In the genomic region with DNA sequence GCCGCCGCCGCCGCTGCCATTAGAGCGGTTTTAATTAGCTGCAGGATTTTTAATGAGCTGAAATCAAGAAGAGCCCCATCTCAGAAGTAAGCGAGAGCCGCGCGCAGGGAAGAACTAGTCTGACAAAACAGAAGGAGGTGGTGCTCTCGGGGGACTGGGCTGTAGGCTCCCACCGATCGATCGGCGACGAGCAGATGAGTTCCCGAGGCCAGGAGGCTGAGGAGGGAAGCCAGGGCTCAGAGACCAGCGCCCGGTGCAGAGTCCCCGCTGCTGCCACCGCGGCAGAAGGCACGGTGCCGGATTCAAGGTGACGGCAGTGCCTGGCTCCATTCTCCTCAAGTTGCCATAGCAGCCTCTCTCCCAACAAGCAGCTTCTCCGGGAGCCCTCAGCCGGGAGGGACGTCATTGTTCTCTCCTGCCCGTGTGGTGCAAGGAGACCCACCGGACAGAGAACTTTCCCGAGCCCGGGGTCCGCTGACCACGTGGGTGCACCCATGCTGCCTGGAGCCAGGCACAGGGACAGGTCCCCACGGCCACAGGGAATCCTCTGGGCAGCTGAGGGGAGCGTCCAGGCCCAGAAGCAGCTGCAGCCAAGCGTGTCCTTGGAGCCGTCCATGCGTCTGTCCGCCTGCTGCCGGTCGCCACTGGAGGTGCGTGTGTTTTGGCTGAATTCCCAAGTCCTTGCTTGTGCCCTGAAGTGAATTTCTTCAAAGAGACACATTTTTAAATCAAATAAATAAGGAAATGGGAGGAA, we compare ENCODE assay signal across 1 cellular context.
A peak's percentile ranks its signal among the peaks of the same experiment; 100 is the strongest.
TF ChIP-seq lines count a peak whose summit lies in the region.

No MANE protein-coding gene starts in this region.

TF ChIP-seq in HEK293, 187 proteins besides CTCF, POLR2A, EP300 and RAD21 (continued from another document and continues in another):
- TF ChIP-seq, protein P1, sequence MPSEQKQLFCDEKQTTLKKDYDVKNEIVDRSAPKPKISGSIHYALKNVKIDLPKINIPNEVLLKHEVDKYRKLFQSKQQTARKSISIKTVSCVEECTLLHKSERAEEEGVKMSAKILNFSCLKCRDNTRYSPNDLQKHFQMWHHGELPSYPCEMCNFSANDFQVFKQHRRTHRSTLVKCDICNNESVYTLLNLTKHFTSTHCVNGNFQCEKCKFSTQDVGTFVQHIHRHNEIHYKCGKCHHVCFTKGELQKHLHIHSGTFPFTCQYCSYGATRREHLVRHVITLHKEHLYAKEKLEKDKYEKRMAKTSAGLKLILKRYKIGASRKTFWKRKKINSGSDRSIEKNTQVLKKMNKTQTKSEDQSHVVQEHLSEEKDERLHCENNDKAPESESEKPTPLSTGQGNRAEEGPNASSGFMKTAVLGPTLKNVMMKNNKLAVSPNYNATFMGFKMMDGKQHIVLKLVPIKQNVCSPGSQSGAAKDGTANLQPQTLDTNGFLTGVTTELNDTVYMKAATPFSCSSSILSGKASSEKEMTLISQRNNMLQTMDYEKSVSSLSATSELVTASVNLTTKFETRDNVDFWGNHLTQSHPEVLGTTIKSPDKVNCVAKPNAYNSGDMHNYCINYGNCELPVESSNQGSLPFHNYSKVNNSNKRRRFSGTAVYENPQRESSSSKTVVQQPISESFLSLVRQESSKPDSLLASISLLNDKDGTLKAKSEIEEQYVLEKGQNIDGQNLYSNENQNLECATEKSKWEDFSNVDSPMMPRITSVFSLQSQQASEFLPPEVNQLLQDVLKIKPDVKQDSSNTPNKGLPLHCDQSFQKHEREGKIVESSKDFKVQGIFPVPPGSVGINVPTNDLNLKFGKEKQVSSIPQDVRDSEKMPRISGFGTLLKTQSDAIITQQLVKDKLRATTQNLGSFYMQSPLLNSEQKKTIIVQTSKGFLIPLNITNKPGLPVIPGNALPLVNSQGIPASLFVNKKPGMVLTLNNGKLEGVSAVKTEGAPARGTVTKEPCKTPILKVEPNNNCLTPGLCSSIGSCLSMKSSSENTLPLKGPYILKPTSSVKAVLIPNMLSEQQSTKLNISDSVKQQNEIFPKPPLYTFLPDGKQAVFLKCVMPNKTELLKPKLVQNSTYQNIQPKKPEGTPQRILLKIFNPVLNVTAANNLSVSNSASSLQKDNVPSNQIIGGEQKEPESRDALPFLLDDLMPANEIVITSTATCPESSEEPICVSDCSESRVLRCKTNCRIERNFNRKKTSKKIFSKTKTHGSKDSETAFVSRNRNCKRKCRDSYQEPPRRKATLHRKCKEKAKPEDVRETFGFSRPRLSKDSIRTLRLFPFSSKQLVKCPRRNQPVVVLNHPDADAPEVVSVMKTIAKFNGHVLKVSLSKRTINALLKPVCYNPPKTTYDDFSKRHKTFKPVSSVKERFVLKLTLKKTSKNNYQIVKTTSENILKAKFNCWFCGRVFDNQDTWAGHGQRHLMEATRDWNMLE (tag by site-specific recombination; conservative IDR thresholded peaks at IDR 0.05; ENCODE audit: low read depth), result no peak
- 0 out of 2 replicates have a peak, but pooled peaks have one; percentile 28 for TF ChIP-seq IKZF3 (tag by site-specific recombination; IDR thresholded peaks at IDR 0.05)
- TF ChIP-seq, protein P2, sequence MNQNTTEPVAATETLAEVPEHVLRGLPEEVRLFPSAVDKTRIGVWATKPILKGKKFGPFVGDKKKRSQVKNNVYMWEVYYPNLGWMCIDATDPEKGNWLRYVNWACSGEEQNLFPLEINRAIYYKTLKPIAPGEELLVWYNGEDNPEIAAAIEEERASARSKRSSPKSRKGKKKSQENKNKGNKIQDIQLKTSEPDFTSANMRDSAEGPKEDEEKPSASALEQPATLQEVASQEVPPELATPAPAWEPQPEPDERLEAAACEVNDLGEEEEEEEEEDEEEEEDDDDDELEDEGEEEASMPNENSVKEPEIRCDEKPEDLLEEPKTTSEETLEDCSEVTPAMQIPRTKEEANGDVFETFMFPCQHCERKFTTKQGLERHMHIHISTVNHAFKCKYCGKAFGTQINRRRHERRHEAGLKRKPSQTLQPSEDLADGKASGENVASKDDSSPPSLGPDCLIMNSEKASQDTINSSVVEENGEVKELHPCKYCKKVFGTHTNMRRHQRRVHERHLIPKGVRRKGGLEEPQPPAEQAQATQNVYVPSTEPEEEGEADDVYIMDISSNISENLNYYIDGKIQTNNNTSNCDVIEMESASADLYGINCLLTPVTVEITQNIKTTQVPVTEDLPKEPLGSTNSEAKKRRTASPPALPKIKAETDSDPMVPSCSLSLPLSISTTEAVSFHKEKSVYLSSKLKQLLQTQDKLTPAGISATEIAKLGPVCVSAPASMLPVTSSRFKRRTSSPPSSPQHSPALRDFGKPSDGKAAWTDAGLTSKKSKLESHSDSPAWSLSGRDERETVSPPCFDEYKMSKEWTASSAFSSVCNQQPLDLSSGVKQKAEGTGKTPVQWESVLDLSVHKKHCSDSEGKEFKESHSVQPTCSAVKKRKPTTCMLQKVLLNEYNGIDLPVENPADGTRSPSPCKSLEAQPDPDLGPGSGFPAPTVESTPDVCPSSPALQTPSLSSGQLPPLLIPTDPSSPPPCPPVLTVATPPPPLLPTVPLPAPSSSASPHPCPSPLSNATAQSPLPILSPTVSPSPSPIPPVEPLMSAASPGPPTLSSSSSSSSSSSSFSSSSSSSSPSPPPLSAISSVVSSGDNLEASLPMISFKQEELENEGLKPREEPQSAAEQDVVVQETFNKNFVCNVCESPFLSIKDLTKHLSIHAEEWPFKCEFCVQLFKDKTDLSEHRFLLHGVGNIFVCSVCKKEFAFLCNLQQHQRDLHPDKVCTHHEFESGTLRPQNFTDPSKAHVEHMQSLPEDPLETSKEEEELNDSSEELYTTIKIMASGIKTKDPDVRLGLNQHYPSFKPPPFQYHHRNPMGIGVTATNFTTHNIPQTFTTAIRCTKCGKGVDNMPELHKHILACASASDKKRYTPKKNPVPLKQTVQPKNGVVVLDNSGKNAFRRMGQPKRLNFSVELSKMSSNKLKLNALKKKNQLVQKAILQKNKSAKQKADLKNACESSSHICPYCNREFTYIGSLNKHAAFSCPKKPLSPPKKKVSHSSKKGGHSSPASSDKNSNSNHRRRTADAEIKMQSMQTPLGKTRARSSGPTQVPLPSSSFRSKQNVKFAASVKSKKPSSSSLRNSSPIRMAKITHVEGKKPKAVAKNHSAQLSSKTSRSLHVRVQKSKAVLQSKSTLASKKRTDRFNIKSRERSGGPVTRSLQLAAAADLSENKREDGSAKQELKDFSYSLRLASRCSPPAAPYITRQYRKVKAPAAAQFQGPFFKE (tag by site-specific recombination; IDR thresholded peaks at IDR 0.05; ENCODE audit: borderline replicate concordance), result no peak
- no peak for TF ChIP-seq SALL2 (tag by site-specific recombination; IDR thresholded peaks at IDR 0.05; ENCODE audit: borderline replicate concordance)
- no peak for TF ChIP-seq ZNF140 (tag by site-specific recombination; IDR thresholded peaks at IDR 0.05)
- no peak for TF ChIP-seq HOXA7 (CRISPR knock-in tag; IDR thresholded peaks at IDR 0.05; ENCODE audit: borderline replicate concordance)
- no peak for TF ChIP-seq ZNF324 (tag by site-specific recombination; IDR thresholded peaks at IDR 0.05)
- TF ChIP-seq, protein P3, sequence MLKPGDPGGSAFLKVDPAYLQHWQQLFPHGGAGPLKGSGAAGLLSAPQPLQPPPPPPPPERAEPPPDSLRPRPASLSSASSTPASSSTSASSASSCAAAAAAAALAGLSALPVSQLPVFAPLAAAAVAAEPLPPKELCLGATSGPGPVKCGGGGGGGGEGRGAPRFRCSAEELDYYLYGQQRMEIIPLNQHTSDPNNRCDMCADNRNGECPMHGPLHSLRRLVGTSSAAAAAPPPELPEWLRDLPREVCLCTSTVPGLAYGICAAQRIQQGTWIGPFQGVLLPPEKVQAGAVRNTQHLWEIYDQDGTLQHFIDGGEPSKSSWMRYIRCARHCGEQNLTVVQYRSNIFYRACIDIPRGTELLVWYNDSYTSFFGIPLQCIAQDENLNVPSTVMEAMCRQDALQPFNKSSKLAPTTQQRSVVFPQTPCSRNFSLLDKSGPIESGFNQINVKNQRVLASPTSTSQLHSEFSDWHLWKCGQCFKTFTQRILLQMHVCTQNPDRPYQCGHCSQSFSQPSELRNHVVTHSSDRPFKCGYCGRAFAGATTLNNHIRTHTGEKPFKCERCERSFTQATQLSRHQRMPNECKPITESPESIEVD (tag by site-specific recombination; IDR thresholded peaks at IDR 0.05), result no peak
- TF ChIP-seq ZBTB7A (tag by site-specific recombination; IDR thresholded peaks at IDR 0.05; ENCODE audit: low read depth), result no peak
- TF ChIP-seq, protein P4, sequence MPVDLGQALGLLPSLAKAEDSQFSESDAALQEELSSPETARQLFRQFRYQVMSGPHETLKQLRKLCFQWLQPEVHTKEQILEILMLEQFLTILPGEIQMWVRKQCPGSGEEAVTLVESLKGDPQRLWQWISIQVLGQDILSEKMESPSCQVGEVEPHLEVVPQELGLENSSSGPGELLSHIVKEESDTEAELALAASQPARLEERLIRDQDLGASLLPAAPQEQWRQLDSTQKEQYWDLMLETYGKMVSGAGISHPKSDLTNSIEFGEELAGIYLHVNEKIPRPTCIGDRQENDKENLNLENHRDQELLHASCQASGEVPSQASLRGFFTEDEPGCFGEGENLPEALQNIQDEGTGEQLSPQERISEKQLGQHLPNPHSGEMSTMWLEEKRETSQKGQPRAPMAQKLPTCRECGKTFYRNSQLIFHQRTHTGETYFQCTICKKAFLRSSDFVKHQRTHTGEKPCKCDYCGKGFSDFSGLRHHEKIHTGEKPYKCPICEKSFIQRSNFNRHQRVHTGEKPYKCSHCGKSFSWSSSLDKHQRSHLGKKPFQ (tag by site-specific recombination; IDR thresholded peaks at IDR 0.05), result no peak
- TF ChIP-seq ZNF561 (tag by site-specific recombination; IDR thresholded peaks at IDR 0.05; ENCODE audit: borderline replicate concordance), result peak; percentile 9; the same call in 1 of the 2 replicates
- no peak for TF ChIP-seq ZNF707 (tag by site-specific recombination; IDR thresholded peaks at IDR 0.05)
- TF ChIP-seq ZSCAN30 (tag by site-specific recombination; IDR thresholded peaks at IDR 0.05), result no peak
- no peak for TF ChIP-seq FEZF1 (tag by site-specific recombination; IDR thresholded peaks at IDR 0.05)
- TF ChIP-seq, protein P5, sequence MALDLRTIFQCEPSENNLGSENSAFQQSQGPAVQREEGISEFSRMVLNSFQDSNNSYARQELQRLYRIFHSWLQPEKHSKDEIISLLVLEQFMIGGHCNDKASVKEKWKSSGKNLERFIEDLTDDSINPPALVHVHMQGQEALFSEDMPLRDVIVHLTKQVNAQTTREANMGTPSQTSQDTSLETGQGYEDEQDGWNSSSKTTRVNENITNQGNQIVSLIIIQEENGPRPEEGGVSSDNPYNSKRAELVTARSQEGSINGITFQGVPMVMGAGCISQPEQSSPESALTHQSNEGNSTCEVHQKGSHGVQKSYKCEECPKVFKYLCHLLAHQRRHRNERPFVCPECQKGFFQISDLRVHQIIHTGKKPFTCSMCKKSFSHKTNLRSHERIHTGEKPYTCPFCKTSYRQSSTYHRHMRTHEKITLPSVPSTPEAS (tag by site-specific recombination; IDR thresholded peaks at IDR 0.05), result no peak
- TF ChIP-seq ZFP41 (tag by site-specific recombination; IDR thresholded peaks at IDR 0.05; ENCODE audit: borderline replicate concordance), result no peak
- no peak for TF ChIP-seq BCL11A (tag by site-specific recombination; IDR thresholded peaks at IDR 0.05; ENCODE audit: low read depth)
- TF ChIP-seq ZNF658 (tag by site-specific recombination; IDR thresholded peaks at IDR 0.05), result no peak
- TF ChIP-seq ZNF600 (tag by site-specific recombination; IDR thresholded peaks at IDR 0.05), result peak; percentile 67
- TF ChIP-seq ZNF223 (tag by site-specific recombination; IDR thresholded peaks at IDR 0.05), result no peak
- no peak for TF ChIP-seq ZNF19 (tag by site-specific recombination; IDR thresholded peaks at IDR 0.05; ENCODE audit: low read depth)
- peak; percentile 81 for TF ChIP-seq OSR2 (tag by site-specific recombination; IDR thresholded peaks at IDR 0.05)
- TF ChIP-seq ZNF16 (tag by site-specific recombination; IDR thresholded peaks at IDR 0.05; ENCODE audit: low read depth), result no peak
- TF ChIP-seq ZNF777 (tag by site-specific recombination; IDR thresholded peaks at IDR 0.05; ENCODE audit: borderline replicate concordance), result peak; percentile 81; the same call in 1 of the 2 replicates
- TF ChIP-seq ZNF23 (tag by site-specific recombination; IDR thresholded peaks at IDR 0.05; ENCODE audit: borderline replicate concordance), result no peak
- TF ChIP-seq SP7 (tag by site-specific recombination; IDR thresholded peaks at IDR 0.05), result peak; percentile 5; the same call in 1 of the 2 replicates
- no peak for TF ChIP-seq ZSCAN16 (tag by site-specific recombination; IDR thresholded peaks at IDR 0.05)
- no peak for TF ChIP-seq ZNF416 (tag by site-specific recombination; IDR thresholded peaks at IDR 0.05)
- TF ChIP-seq ZNF558 (tag by site-specific recombination; IDR thresholded peaks at IDR 0.05), result no peak
- TF ChIP-seq ZBTB17 (tag by site-specific recombination; IDR thresholded peaks at IDR 0.05), result peak; percentile 89
- TF ChIP-seq ZNF157 (tag by site-specific recombination; IDR thresholded peaks at IDR 0.05), result no peak
- TF ChIP-seq, protein P6, sequence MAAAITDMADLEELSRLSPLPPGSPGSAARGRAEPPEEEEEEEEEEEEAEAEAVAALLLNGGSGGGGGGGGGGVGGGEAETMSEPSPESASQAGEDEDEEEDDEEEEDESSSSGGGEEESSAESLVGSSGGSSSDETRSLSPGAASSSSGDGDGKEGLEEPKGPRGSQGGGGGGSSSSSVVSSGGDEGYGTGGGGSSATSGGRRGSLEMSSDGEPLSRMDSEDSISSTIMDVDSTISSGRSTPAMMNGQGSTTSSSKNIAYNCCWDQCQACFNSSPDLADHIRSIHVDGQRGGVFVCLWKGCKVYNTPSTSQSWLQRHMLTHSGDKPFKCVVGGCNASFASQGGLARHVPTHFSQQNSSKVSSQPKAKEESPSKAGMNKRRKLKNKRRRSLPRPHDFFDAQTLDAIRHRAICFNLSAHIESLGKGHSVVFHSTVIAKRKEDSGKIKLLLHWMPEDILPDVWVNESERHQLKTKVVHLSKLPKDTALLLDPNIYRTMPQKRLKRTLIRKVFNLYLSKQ (tag by site-specific recombination; IDR thresholded peaks at IDR 0.05; ENCODE audit: borderline replicate concordance), result no peak
- TF ChIP-seq ZNF549 (tag by site-specific recombination; IDR thresholded peaks at IDR 0.05), result no peak
- TF ChIP-seq, protein P7, sequence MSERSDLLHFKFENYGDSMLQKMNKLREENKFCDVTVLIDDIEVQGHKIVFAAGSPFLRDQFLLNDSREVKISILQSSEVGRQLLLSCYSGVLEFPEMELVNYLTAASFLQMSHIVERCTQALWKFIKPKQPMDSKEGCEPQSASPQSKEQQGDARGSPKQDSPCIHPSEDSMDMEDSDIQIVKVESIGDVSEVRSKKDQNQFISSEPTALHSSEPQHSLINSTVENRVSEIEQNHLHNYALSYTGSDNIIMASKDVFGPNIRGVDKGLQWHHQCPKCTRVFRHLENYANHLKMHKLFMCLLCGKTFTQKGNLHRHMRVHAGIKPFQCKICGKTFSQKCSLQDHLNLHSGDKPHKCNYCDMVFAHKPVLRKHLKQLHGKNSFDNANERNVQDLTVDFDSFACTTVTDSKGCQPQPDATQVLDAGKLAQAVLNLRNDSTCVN (tag by site-specific recombination; optimal IDR thresholded peaks at IDR 0.05), result peak; percentile 15
- no peak for TF ChIP-seq ZNF610 (tag by site-specific recombination; IDR thresholded peaks at IDR 0.05; ENCODE audit: borderline replicate concordance)
- TF ChIP-seq ZNF133 (tag by site-specific recombination; IDR thresholded peaks at IDR 0.05), result no peak
- TF ChIP-seq KLF7 (tag by site-specific recombination; IDR thresholded peaks at IDR 0.05; ENCODE audit: borderline replicate concordance), result no peak
- TF ChIP-seq ZNF292 (tag by site-specific recombination; IDR thresholded peaks at IDR 0.05; ENCODE audit: borderline replicate concordance, low read depth), result no peak
- TF ChIP-seq ZNF548 (tag by site-specific recombination; IDR thresholded peaks at IDR 0.05), result no peak
- TF ChIP-seq TCF7L2 (IDR thresholded peaks at IDR 0.05; ENCODE audit: borderline replicate concordance, low read depth, low read length), result no peak
- TF ChIP-seq HOXC10 (CRISPR knock-in tag; IDR thresholded peaks at IDR 0.05), result no peak
- TF ChIP-seq YY2 (tag by site-specific recombination; IDR thresholded peaks at IDR 0.05), result no peak
- peak; percentile 74 for TF ChIP-seq GLIS1 (tag by site-specific recombination; IDR thresholded peaks at IDR 0.05)
- no peak for TF ChIP-seq SCRT2 (tag by site-specific recombination; IDR thresholded peaks at IDR 0.05)
